8 cellular contexts compared by ENCODE assay signal in the genomic region with DNA sequence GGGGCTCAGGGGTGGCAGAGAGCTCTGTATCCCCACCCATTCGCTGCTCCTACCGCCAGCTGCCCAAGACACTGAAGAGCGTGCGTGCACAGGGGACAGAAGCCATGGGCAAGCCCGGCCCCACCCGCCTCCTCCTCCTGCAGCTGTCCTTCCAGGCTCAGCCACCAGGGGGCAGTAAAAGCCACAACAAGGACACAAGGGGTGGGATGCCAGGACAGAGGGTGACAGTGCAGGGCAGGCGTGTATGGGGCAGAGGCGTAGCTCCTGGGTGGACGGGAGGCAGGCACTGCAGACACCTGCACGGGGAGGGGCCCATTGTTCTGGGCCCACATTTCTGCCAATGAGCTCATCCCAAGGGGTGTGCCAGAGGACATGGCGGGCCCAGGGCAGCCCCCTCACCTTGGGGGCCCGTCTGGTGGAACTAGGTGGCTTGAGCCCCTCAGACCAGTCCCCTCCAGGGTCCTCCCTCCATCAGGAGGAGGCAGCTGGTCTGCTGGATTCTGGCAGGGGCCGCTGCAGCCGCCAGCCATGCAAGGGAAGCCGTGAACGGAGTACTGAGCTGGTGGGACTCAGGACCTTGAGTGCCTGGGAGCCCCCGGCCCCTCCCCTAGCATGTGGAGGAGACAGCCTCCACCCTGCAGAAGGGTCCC.
DNase-seq lines count a peak whose midpoint lies in the region; ATAC-seq and TF ChIP-seq lines count a peak whose summit lies in the region.

No MANE protein-coding gene starts in this region.

- no peaks in the 10 kb centered on the region for H3K4me1 Mint-ChIP-seq in activated T-cell treated with anti-CD3 and anti-CD28 coated beads, Interleukin-2, amount 50 U/mL, for 24 hours (ENCODE audit: low read depth)
- H3K4me1 Mint-ChIP-seq in nephron: peaks cover 29% of the 10 kb centered on the region

- no peak overlapping the region for H3K4me3 Mint-ChIP-seq in activated T-cell treated with anti-CD3 and anti-CD28 coated beads, Interleukin-2, amount 50 U/mL, for 24 hours
- peak overlapping the region; percentile 41 to 62 (median 53) for H3K4me3 Mint-ChIP-seq in nephron

- peak; percentile 45 for DNase-seq in COR-L47 (lab: John Stamatoyannopoulos, UW)
- DNase-seq in activated T-cell treated with anti-CD3 and anti-CD28 coated beads, Interleukin-2, amount 50 U/mL, for 24 hours: peak; percentile 91
- DNase-seq in fibroblast of gingiva (ENCODE audit: low read depth): peak; percentile 78
- peak; percentile 90 for DNase-seq in stimulated activated naive CD8-positive, alpha-beta T cell treated with anti-CD3 and anti-CD28 coated beads, Interleukin-15, Interleukin-2, amounts not matched to agents 100 U/mL and 50 U/mL, for 24 hours

- ATAC-seq in HG03159 (IDR thresholded peaks at IDR 0.05; ENCODE audit: unreplicated experiment): peak; percentile 53
- ATAC-seq in stimulated activated naive CD8-positive, alpha-beta T cell treated with anti-CD3 and anti-CD28 coated beads, Interleukin-15, Interleukin-2, amounts not matched to agents 100 U/mL and 50 U/mL, for 24 hours: peak; percentile 59
- no peak for ATAC-seq in GM18502 (IDR thresholded peaks at IDR 0.05; ENCODE audit: poor library complexity, unreplicated experiment)

- peak; percentile 94 to 96 (median 95) for TF ChIP-seq CTCF in nephron (IDR thresholded peaks at IDR 0.05; ENCODE audit: unreplicated experiment in 3 of 3)

- peaks cover 50% of the 10 kb centered on the region for H3K36me3 Mint-ChIP-seq in activated T-cell treated with anti-CD3 and anti-CD28 coated beads, Interleukin-2, amount 50 U/mL, for 24 hours (ENCODE audit: low read depth)
- H3K36me3 Mint-ChIP-seq in nephron (ENCODE audit: low read depth): no peaks in the 10 kb centered on the region

- no peak overlapping the region for H3K27ac Mint-ChIP-seq in activated T-cell treated with anti-CD3 and anti-CD28 coated beads, Interleukin-2, amount 50 U/mL, for 24 hours
- H3K27ac Mint-ChIP-seq in nephron: peak overlapping the region; percentile 90 to 97 (median 92)

- no peaks in the 10 kb centered on the region for H3K9me3 Mint-ChIP-seq in activated T-cell treated with anti-CD3 and anti-CD28 coated beads, Interleukin-2, amount 50 U/mL, for 24 hours
- H3K9me3 Mint-ChIP-seq in nephron: no peaks in the 10 kb centered on the region

- H3K27me3 Mint-ChIP-seq in activated T-cell treated with anti-CD3 and anti-CD28 coated beads, Interleukin-2, amount 50 U/mL, for 24 hours: no peaks in the 10 kb centered on the region
- no peaks in the 10 kb centered on the region for H3K27me3 Mint-ChIP-seq in nephron (ENCODE audit: low read depth)

TF ChIP-seq in PFSK-1, 5 proteins besides CTCF, POLR2A, EP300 and RAD21:
- no peak for TF ChIP-seq SIN3A (IDR thresholded peaks at IDR 0.05; ENCODE audit: borderline replicate concordance, insufficient read depth, low read length)
- peak; percentile 91 for TF ChIP-seq FOXP2 (optimal IDR thresholded peaks at IDR 0.05; ENCODE audit: borderline replicate concordance, extremely low read depth, extremely low read length, insufficient read depth)
- no peak for TF ChIP-seq POLR2AphosphoS5 (IDR thresholded peaks at IDR 0.05; ENCODE audit: low read depth, low read length)
